ENCODE assay signal across 10 cellular contexts in the genomic region with DNA sequence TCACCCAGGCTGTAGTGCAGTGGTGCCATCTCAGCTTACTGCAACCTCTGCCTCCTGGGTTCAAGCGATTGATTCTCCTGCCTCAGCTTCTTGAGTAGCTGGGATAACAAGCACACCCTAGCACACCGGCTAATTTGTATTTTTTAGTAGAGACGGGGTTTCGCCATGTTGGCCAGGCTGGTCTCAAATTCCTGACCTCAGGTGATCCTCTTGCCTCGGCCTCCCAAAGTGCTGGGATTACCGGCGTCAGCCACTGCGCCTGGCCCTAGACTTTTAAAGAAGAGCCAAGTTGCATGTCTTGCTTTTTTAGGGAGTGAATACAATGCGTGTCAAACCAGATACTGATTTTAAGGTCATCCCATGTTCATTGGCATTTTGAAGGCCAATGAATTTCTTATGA. TPM values are rescaled to one million over a fixed set of nuclear protein-coding genes. Genes with fewer than 3 reads are reported as not detected.
DNase-seq lines count a peak whose midpoint lies in the region; ATAC-seq and TF ChIP-seq lines count a peak whose summit lies in the region.
"Not testable (repeated sequence)": the region's sequence is repeated elsewhere in the genome, so short reads cannot be mapped to it uniquely, and the experiment has no call there.
"Had no signal": no experiment of that assay in that cellular context is flagged by ENCODE, and none has a peak within 500 bp of the region (broad histone marks: within the 10 kb centered on the region; RNA-seq: fewer than 3 reads in every experiment).

No MANE protein-coding gene starts in this region.

- POLR2A ChIA-PET in activated B cell treated with CpG ODN at 0.5 μM for 24 hours (lab: Charles Lee) = interaction anchor here (0.6 kb wide), 1 partner anchor 12 kb away, joined by 4 read pairs; no protein-coding TSS in a partner anchor

- peaks cover 20% of the 10 kb centered on the region for H3K36me3 Mint-ChIP-seq in CD4-positive, CD25-positive, alpha-beta regulatory T cell
- not testable (repeated sequence) for H3K36me3 Mint-ChIP-seq in IgD-negative memory B cell; neural crest cell (ENCODE audit: low read depth)
- H3K36me3 Mint-ChIP-seq in activated B cell treated with CpG ODN at 0.5 μM for 24 hours (ENCODE audit: low read depth) = peaks cover 31% of the 10 kb centered on the region

- peak overlapping the region; percentile 88 to 95 (median 90) for H3K4me3 Mint-ChIP-seq in CD4-positive, CD25-positive, alpha-beta regulatory T cell
- H3K4me3 Mint-ChIP-seq in IgD-negative memory B cell (peak overlapping the region in 3 of 4 donors; percentile 3 to 86 (median 81)), activated B cell treated with CpG ODN at 0.5 μM for 24 hours (peak overlapping the region; percentile 77), neural crest cell (peak overlapping the region; percentile 89)

- not testable (repeated sequence) for TF ChIP-seq POLR2A in adrenal gland (IDR thresholded peaks at IDR 0.05)

- intact Hi-C loops in activated B cell treated with CpG ODN at 0.5 μM for 24 hours (cut with micrococcal nuclease) (loop anchor here (2.0 to 10.0 kb wide), 3 partner anchors 901 to 1903 kb away; partner anchors contain the start of gene OTUD1), adrenal gland (cut with DNase I) (loop anchor here in 1 of 2 donors (10.0 kb wide), 1 partner anchor 189 kb away; no protein-coding TSS in a partner anchor)

- 70 to 72% (median 71%) methylated on average over 6 to 9 of the region's 9 CpGs for WGBS in adrenal gland, 4 donors

- not testable (repeated sequence) for H3K9me3 Mint-ChIP-seq in CD4-positive, CD25-positive, alpha-beta regulatory T cell; IgD-negative memory B cell; activated B cell treated with CpG ODN at 0.5 μM for 24 hours; neural crest cell

- peaks cover 15 to 34% (median 29%) of the 10 kb centered on the region in 4 donors for H3K4me1 Mint-ChIP-seq in CD4-positive, CD25-positive, alpha-beta regulatory T cell
- H3K4me1 Mint-ChIP-seq in IgD-negative memory B cell = peaks cover 13 to 15% (median 14%) of the 10 kb centered on the region in 3 donors
- H3K4me1 Mint-ChIP-seq in activated B cell treated with CpG ODN at 0.5 μM for 24 hours = peaks cover 18% of the 10 kb centered on the region
- H3K4me1 Mint-ChIP-seq in neural crest cell = peaks cover 28% of the 10 kb centered on the region

- H3K4me1 ChIP-seq in CD4-positive, CD25-positive, alpha-beta regulatory T cell (ENCODE audit: control insufficient read depth, insufficient read depth, low read length, poor library complexity, severe bottlenecking) = peaks cover 18% of the 10 kb centered on the region
- H3K4me1 ChIP-seq in adrenal gland (replicated peaks in 1 of 2) = peaks cover 13 to 42% of the 10 kb centered on the region in 2 donors
- peaks cover 23% of the 10 kb centered on the region for H3K4me1 ChIP-seq in iPS-20b (ENCODE audit: insufficient read depth, low read length)
- H3K4me1 ChIP-seq in subcutaneous abdominal adipose tissue (ENCODE audit: control insufficient read depth in 5 of 5, insufficient read depth in 5 of 5, low read length in 5 of 5) = peaks cover 5 to 27% (median 20%) of the 10 kb centered on the region in 5 donors

- peaks cover 29% of the 10 kb centered on the region for H3K36me3 ChIP-seq in CD4-positive, CD25-positive, alpha-beta regulatory T cell (ENCODE audit: control insufficient read depth, insufficient read depth, low read length)
- peaks cover 0 to 32% of the 10 kb centered on the region in 2 donors for H3K36me3 ChIP-seq in adrenal gland (replicated peaks in 1 of 2)
- peaks cover 48% of the 10 kb centered on the region for H3K36me3 ChIP-seq in iPS-20b (ENCODE audit: insufficient read depth, low read depth, low read length)
- H3K36me3 ChIP-seq in subcutaneous abdominal adipose tissue (ENCODE audit: control insufficient read depth in 5 of 5, insufficient read depth in 5 of 5, low read length in 5 of 5) = peaks cover 7 to 33% (median 19%) of the 10 kb centered on the region in 5 donors

- not testable (repeated sequence) for H3K9me3 ChIP-seq in CD4-positive, CD25-positive, alpha-beta regulatory T cell (ENCODE audit: control insufficient read depth in 2 of 2, low read length in 2 of 2); adrenal gland (replicated peaks in 1 of 3); iPS-20b (ENCODE audit: insufficient read depth, low read depth, low read length); subcutaneous abdominal adipose tissue (ENCODE audit: control insufficient read depth in 5 of 5, low read length in 5 of 5)

- not testable (repeated sequence) for DNase-seq in CD4-positive, CD25-positive, alpha-beta regulatory T cell; activated B cell treated with CpG ODN at 0.5 μM for 24 hours; epithelial cell of prostate (ENCODE audit: low read depth, low spot score); neural crest cell (ENCODE audit: low read depth, low spot score)
- DNase-seq in adrenal gland = peak in 1 of 7 donors; percentile 49

- CTCF ChIA-PET in activated B cell treated with CpG ODN at 0.5 μM for 24 hours (lab: Charles Lee) = not testable (repeated sequence)

- H3K27ac Mint-ChIP-seq in CD4-positive, CD25-positive, alpha-beta regulatory T cell; activated B cell treated with CpG ODN at 0.5 μM for 24 hours; neural crest cell (ENCODE audit: unreplicated experiment): not testable (repeated sequence)
- peak overlapping the region in 2 of 3 donors; percentile 59 to 78 for H3K27ac Mint-ChIP-seq in IgD-negative memory B cell

- not testable (repeated sequence) for TF ChIP-seq CTCF in activated B cell treated with CpG ODN at 0.5 μM for 24 hours (IDR thresholded peaks at IDR 0.05); adrenal gland (IDR thresholded peaks at IDR 0.05); neural crest cell (conservative IDR thresholded peaks at IDR 0.05)

- ATAC-seq in CD4-positive, CD25-positive, alpha-beta regulatory T cell (ENCODE audit: low read depth in 2 of 2); activated B cell treated with CpG ODN at 0.5 μM for 24 hours (ENCODE audit: low read depth): not testable (repeated sequence)

- not testable (repeated sequence) for H3K27me3 Mint-ChIP-seq in CD4-positive, CD25-positive, alpha-beta regulatory T cell; IgD-negative memory B cell; activated B cell treated with CpG ODN at 0.5 μM for 24 hours; neural crest cell (ENCODE audit: low read depth)

- H3K27ac ChIP-seq in CD4-positive, CD25-positive, alpha-beta regulatory T cell (ENCODE audit: insufficient read depth, low read length, poor library complexity, severe bottlenecking); iPS-20b (ENCODE audit: low read length): not testable (repeated sequence)
- H3K27ac ChIP-seq in adrenal gland (peak overlapping the region in 3 of 5 donors; percentile 2 to 99 (median 96)), epithelial cell of prostate (peak overlapping the region; percentile 88), subcutaneous abdominal adipose tissue (ENCODE audit: low read depth, low read length) (peak overlapping the region; percentile 69)

- H3K9ac ChIP-seq in iPS-20b (ENCODE audit: low read depth, low read length) (peak overlapping the region; percentile 82; the same call in 1 of the 2 replicates), subcutaneous abdominal adipose tissue (ENCODE audit: low read length in 5 of 5) (peak overlapping the region in 1 of 5 donors; percentile 26)

- H3K4me3 ChIP-seq in CD4-positive, CD25-positive, alpha-beta regulatory T cell (ENCODE audit: low read depth, low read length) = peak overlapping the region; percentile 63
- H3K4me3 ChIP-seq in adrenal gland = peak overlapping the region in 1 of 4 donors; percentile 64
- H3K4me3 ChIP-seq in iPS-20b (ENCODE audit: low read length) = peak overlapping the region; percentile 93
- H3K4me3 ChIP-seq in subcutaneous abdominal adipose tissue (ENCODE audit: low read depth in 1 of 5, low read length in 5 of 5) = peak overlapping the region in 2 of 5 donors; percentile 60 to 68

- H3K27me3 ChIP-seq in CD4-positive, CD25-positive, alpha-beta regulatory T cell (ENCODE audit: control insufficient read depth, insufficient read depth, low read length); adrenal gland; iPS-20b (ENCODE audit: insufficient read depth, low read length); subcutaneous abdominal adipose tissue (ENCODE audit: control insufficient read depth in 5 of 5, insufficient read depth in 4 of 5, low read length in 5 of 5): not testable (repeated sequence)

RNA-seq across cellular contexts. Expression of gene MLLT10, which starts 1.9 kb away (rescaled TPM):
- 81.9 TPM for total RNA-seq in CD4-positive, CD25-positive, alpha-beta regulatory T cell
- 1 to 10 TPM; 5.8 to 9.3 (median 8.0) TPM for polyA plus RNA-seq in CD4-positive, CD25-positive, alpha-beta regulatory T cell
- 8.7 TPM for polyA plus RNA-seq in IgD-negative memory B cell
- total RNA-seq in activated B cell treated with CpG ODN at 0.5 μM for 24 hours = 40.6 and 48.7 TPM in 2 replicates
- total RNA-seq in adrenal gland = 10 to 100 TPM; 16.7 to 48.1 (median 26.8) TPM
- polyA plus RNA-seq in adrenal gland = 10 to 100 TPM; 15.8 to 30.2 (median 29.3) TPM
- total RNA-seq in neural crest cell = 52.6 and 58.1 TPM in 2 replicates

RNA-seq across cellular contexts. Expression of gene SKIDA1, which starts 10.5 kb away (rescaled TPM):
- total RNA-seq in CD4-positive, CD25-positive, alpha-beta regulatory T cell = 0.10 TPM
- polyA plus RNA-seq in CD4-positive, CD25-positive, alpha-beta regulatory T cell = not detected
- polyA plus RNA-seq in IgD-negative memory B cell (not detected), adrenal gland (1 to 10 TPM in 2 of 3 donors, under 1 TPM in 1; 0.64 to 2.3 (median 1.6) TPM)
- total RNA-seq in activated B cell treated with CpG ODN at 0.5 μM for 24 hours (0.60 TPM in 1 of 2 replicates, not detected in the other), adrenal gland (1 to 10 TPM in 7 of 8 donors, under 1 TPM in 1; 0.78 to 3.5 (median 2.6) TPM), neural crest cell (52.1 and 53.0 TPM in 2 replicates)
- total RNA-seq: mononuclear cell; T-helper 1 cell treated with Interleukin-12 subunit alpha and Interleukin-12 subunit beta and Interleukin-4 antibody, amounts not matched to agents 30 ng/mL and 1 ng/mL, for 36 hours had no signal

Comparison
In these comparisons a context has a peak if more than half of its experiments do, and no peak if none do; other contexts are left out.
1. RNA of gene SKIDA1, which starts 10.5 kb away (total RNA-seq): 52.1 to 53.0 TPM in neural crest cell; 0.78 to 3.5 TPM in adrenal gland, 0.60 TPM in activated B cell treated with CpG ODN at 0.5 μM for 24 hours and 0.10 TPM in CD4-positive, CD25-positive, alpha-beta regulatory T cell (single experiment); every median in the first group is over 10 times any median in the second.
2. Peak in every context shown above with its lines, with median percentiles within 50 percentile points of each other: H3K4me3 Mint-ChIP-seq.